In genomic region chr14:69485701-69486100, GRCh38 we compare ENCODE assay signal across 35 cellular contexts. TPM values are rescaled to one million over a fixed set of nuclear protein-coding genes. Genes with fewer than 3 reads are reported as not detected.
"Had no signal": no experiment of that assay in that cellular context is flagged by ENCODE, and none has a peak within 500 bp of the region (broad histone marks: within the 10 kb centered on the region; RNA-seq: fewer than 3 reads in every experiment).

No MANE protein-coding gene starts in this region.

- H3K9me3 Mint-ChIP-seq: activated CD4-positive, alpha-beta T cell treated with anti-CD3 and anti-CD28 coated beads, Interleukin-2, amount 10 ng/mL, durations not matched to agents 24 days and 14 days; activated CD8-positive, alpha-beta T cell treated with anti-CD3 and anti-CD28 coated beads for 36 hours; activated naive CD4-positive, alpha-beta T cell treated with anti-CD3 and anti-CD28 coated beads, Interleukin-2, amount 50 U/mL, for 24 hours; activated T-helper 2 cell treated with anti-CD3 and anti-CD28 coated beads, Interferon-gamma antibody, Interleukin-2, Interleukin-4, amounts not matched to agents 10 μg/mL and 5 μg/mL and 100 μg/mL, durations not matched to agents 14 hours and 24 hours and 36 hours; brain had no signal

- H3K36me3 Mint-ChIP-seq: activated naive CD4-positive, alpha-beta T cell treated with anti-CD3 and anti-CD28 coated beads, Interleukin-2, amount 50 U/mL, for 24 hours; brain had no signal

- ATAC-seq: activated CD8-positive, alpha-beta T cell treated with anti-CD3 and anti-CD28 coated beads for 36 hours; K562; PC-3 had no signal

- H3K27ac ChIP-seq: Peyer's patch, WERI-Rb-1 had no signal

- H3K27ac Mint-ChIP-seq: activated CD4-positive, alpha-beta T cell treated with anti-CD3 and anti-CD28 coated beads, Interleukin-2, amount 10 ng/mL, durations not matched to agents 24 days and 14 days; activated CD8-positive, alpha-beta T cell treated with anti-CD3 and anti-CD28 coated beads for 36 hours; activated naive CD4-positive, alpha-beta T cell treated with anti-CD3 and anti-CD28 coated beads, Interleukin-2, amount 50 U/mL, for 24 hours; activated T-helper 2 cell treated with anti-CD3 and anti-CD28 coated beads, Interferon-gamma antibody, Interleukin-2, Interleukin-4, amounts not matched to agents 10 μg/mL and 5 μg/mL and 100 μg/mL, durations not matched to agents 14 hours and 24 hours and 36 hours; brain had no signal

- H3K4me3 ChIP-seq: K562 had no signal

- DNase-seq: activated CD4-positive, alpha-beta T cell treated with anti-CD3 and anti-CD28 coated beads, Interleukin-2, amount 10 ng/mL, durations not matched to agents 24 days and 14 days; activated CD4-positive, alpha-beta T cell treated with anti-CD3 and anti-CD28 coated beads, Interleukin-2, amount 50 U/mL, for 4 hours; activated CD8-positive, alpha-beta T cell treated with anti-CD3 and anti-CD28 coated beads for 36 hours; activated gamma-delta T cell; activated naive CD4-positive, alpha-beta T cell treated with Interleukin-2 at 50 U/mL for 16 hours; activated T-cell treated with anti-CD3 and anti-CD28 coated beads, Interleukin-2, amount 50 U/mL, for 1 hour; anterior cingulate cortex; central memory CD4-positive, alpha-beta T cell; IMR-90; MV-4-11; NCI-H1092; NCI-H146; NCI-H187; NCI-H2029 treated with DMSO at 0.1 percent for 48 hours; NCI-H2107; NCI-H2171; NCI-H510A; NCI-H526; NCI-H748 treated with DMSO at 0.1 percent for 48 hours; NK-92 treated with Interleukin-12 subunit alpha and Interleukin-12 subunit beta, amount 100 ng/mL, for 24 hours; PC-3; Peyer's patch; RPMI8226; SIG-M5; SW 1271; T-helper 1 cell; T-helper 2 cell; T-helper 9 cell; WERI-Rb-1 had no signal

- H3K9me3 ChIP-seq: Peyer's patch had no signal

- H3K36me3 ChIP-seq: Peyer's patch, WERI-Rb-1 had no signal

- H3K4me3 Mint-ChIP-seq: activated CD4-positive, alpha-beta T cell treated with anti-CD3 and anti-CD28 coated beads, Interleukin-2, amount 10 ng/mL, durations not matched to agents 24 days and 14 days; activated CD8-positive, alpha-beta T cell treated with anti-CD3 and anti-CD28 coated beads for 36 hours; activated naive CD4-positive, alpha-beta T cell treated with anti-CD3 and anti-CD28 coated beads, Interleukin-2, amount 50 U/mL, for 24 hours had no signal

- H3K4me1 Mint-ChIP-seq: activated CD4-positive, alpha-beta T cell treated with anti-CD3 and anti-CD28 coated beads, Interleukin-2, amount 10 ng/mL, durations not matched to agents 24 days and 14 days; activated naive CD4-positive, alpha-beta T cell treated with anti-CD3 and anti-CD28 coated beads, Interleukin-2, amount 50 U/mL, for 24 hours had no signal

RNA-seq across cellular contexts. Expression of gene PLEKHD1, which starts 1.2 kb away (rescaled TPM):
- total RNA-seq: K562, MCF 10A, Peyer's patch, SK-MEL-5 had no signal
- polyA plus RNA-seq: IMR-90, K562 had no signal
